ENCODE assay signal across 8 cellular contexts in genomic region chr13:27259831-27260230, GRCh38. TPM values are rescaled to one million over a fixed set of nuclear protein-coding genes. Genes with fewer than 3 reads are reported as not detected.
A peak's percentile ranks its signal among the peaks of the same experiment; 100 is the strongest.
DNase-seq lines count a peak whose midpoint lies in the region; ATAC-seq and TF ChIP-seq lines count a peak whose summit lies in the region.
"Had no signal": no experiment of that assay in that cellular context is flagged by ENCODE, and none has a peak within 500 bp of the region (broad histone marks: within the 10 kb centered on the region; RNA-seq: fewer than 3 reads in every experiment).

No MANE protein-coding gene starts in this region.

- no peaks in the 10 kb centered on the region for H3K36me3 ChIP-seq in uterus

- no peak for TF ChIP-seq POLR2A in uterus (IDR thresholded peaks at IDR 0.05)

- TF ChIP-seq CTCF in HL-60 (IDR thresholded peaks at IDR 0.05; ENCODE audit: insufficient read depth, low read length) (no peak), uterus (IDR thresholded peaks at IDR 0.05) (no peak), osteocyte (IDR thresholded peaks at IDR 0.05) (no peak)

- H3K36me3 Mint-ChIP-seq in activated naive CD4-positive, alpha-beta T cell treated with anti-CD3 and anti-CD28 coated beads, Interleukin-2, amount 50 U/mL, for 72 hours, result peaks cover 11 to 26% of the 10 kb centered on the region in 2 donors
- H3K36me3 Mint-ChIP-seq in natural killer cell treated with Interleukin-12 subunit alpha and Interleukin-12 subunit beta and Interleukin-15 and Interleukin-18, amount 100 ng/mL, for 72 hours, result peaks cover 27% of the 10 kb centered on the region
- H3K36me3 Mint-ChIP-seq in osteocyte (ENCODE audit: unreplicated experiment), result peaks cover 40% of the 10 kb centered on the region

- no peak overlapping the region for H3K4me3 Mint-ChIP-seq in natural killer cell treated with Interleukin-12 subunit alpha and Interleukin-12 subunit beta and Interleukin-15 and Interleukin-18, amount 100 ng/mL, for 72 hours
- no peak overlapping the region for H3K4me3 Mint-ChIP-seq in osteocyte (ENCODE audit: unreplicated experiment)

- H3K4me3 ChIP-seq in HL-60 (replicated peaks; ENCODE audit: insufficient read depth, low read length) (no peak overlapping the region), uterus (no peak overlapping the region)

- no peaks in the 10 kb centered on the region for H3K9me3 Mint-ChIP-seq in activated naive CD4-positive, alpha-beta T cell treated with anti-CD3 and anti-CD28 coated beads, Interleukin-2, amount 50 U/mL, for 72 hours
- H3K9me3 Mint-ChIP-seq in natural killer cell treated with Interleukin-12 subunit alpha and Interleukin-12 subunit beta and Interleukin-15 and Interleukin-18, amount 100 ng/mL, for 72 hours, result no peaks in the 10 kb centered on the region
- no peaks in the 10 kb centered on the region for H3K9me3 Mint-ChIP-seq in osteocyte (ENCODE audit: unreplicated experiment)

- H3K27ac ChIP-seq in HL-60 (replicated peaks) (peak overlapping the region; percentile 16), uterus (no peak overlapping the region)

- DNase-seq in HL-60 (ENCODE audit: low read depth in 1 of 2, low spot score in 1 of 2), result no peak
- no peak for DNase-seq in activated naive CD4-positive, alpha-beta T cell treated with anti-CD3 and anti-CD28 coated beads, Interleukin-2, amount 50 U/mL, for 72 hours (ENCODE audit: low spot score in 2 of 2)
- no peak for DNase-seq in natural killer cell treated with Interleukin-12 subunit alpha and Interleukin-12 subunit beta and Interleukin-15 and Interleukin-18, amount 100 ng/mL, for 72 hours (ENCODE audit: low spot score)
- no peak for DNase-seq in uterus
- DNase-seq in KBM-7, result no peak
- DNase-seq in osteocyte (ENCODE audit: extremely low spot score, unreplicated experiment), result no peak
- DNase-seq: NCI-H187 treated with DMSO at 0.1 percent for 48 hours had no signal

- ATAC-seq in GM18861 (IDR thresholded peaks at IDR 0.05; ENCODE audit: unreplicated experiment), result peak; percentile 53
- peak; percentile 22 to 28 for ATAC-seq in activated naive CD4-positive, alpha-beta T cell treated with anti-CD3 and anti-CD28 coated beads, Interleukin-2, amount 50 U/mL, for 72 hours
- ATAC-seq in natural killer cell treated with Interleukin-12 subunit alpha and Interleukin-12 subunit beta and Interleukin-15 and Interleukin-18, amount 100 ng/mL, for 72 hours, result peak in 1 of 2 donors; percentile 6

- no peaks in the 10 kb centered on the region for H3K9me3 ChIP-seq in uterus

- in situ Hi-C loops in KBM-7 (cut with MboI; ENCODE audit: low pct_unique_long_range_greater_than_20kb, low sequenced_read_pairs), result no loop called here

- peaks cover 24 to 36% of the 10 kb centered on the region in 2 donors for H3K4me1 Mint-ChIP-seq in natural killer cell treated with Interleukin-12 subunit alpha and Interleukin-12 subunit beta and Interleukin-15 and Interleukin-18, amount 100 ng/mL, for 72 hours (ENCODE audit: low read depth in 2 of 2)
- peaks cover 14% of the 10 kb centered on the region for H3K4me1 Mint-ChIP-seq in osteocyte (ENCODE audit: unreplicated experiment)

- intact Hi-C loops in uterus (cut with DNase I; ENCODE audit: low total_unique reads), result no loop called here

- no peaks in the 10 kb centered on the region for H3K27me3 ChIP-seq in HL-60 (ENCODE audit: insufficient read depth, poor library complexity, severe bottlenecking)
- no peaks in the 10 kb centered on the region for H3K27me3 ChIP-seq in uterus

- no peaks in the 10 kb centered on the region for H3K27me3 Mint-ChIP-seq in natural killer cell treated with Interleukin-12 subunit alpha and Interleukin-12 subunit beta and Interleukin-15 and Interleukin-18, amount 100 ng/mL, for 72 hours
- H3K27me3 Mint-ChIP-seq in osteocyte (ENCODE audit: unreplicated experiment), result no peaks in the 10 kb centered on the region

- H3K4me1 ChIP-seq in uterus, result no peaks in the 10 kb centered on the region

- H3K27ac Mint-ChIP-seq in activated naive CD4-positive, alpha-beta T cell treated with anti-CD3 and anti-CD28 coated beads, Interleukin-2, amount 50 U/mL, for 72 hours, result peak overlapping the region; percentile 66 to 89
- H3K27ac Mint-ChIP-seq in natural killer cell treated with Interleukin-12 subunit alpha and Interleukin-12 subunit beta and Interleukin-15 and Interleukin-18, amount 100 ng/mL, for 72 hours, result peak overlapping the region; percentile 50 to 59
- H3K27ac Mint-ChIP-seq in osteocyte (ENCODE audit: unreplicated experiment), result no peak overlapping the region

RNA-seq across cellular contexts. Expression of gene RPL21, which starts 8.5 kb away (rescaled TPM):
- 1,000 to 10,000 TPM; 1,438 to 1,746 TPM for total RNA-seq in activated naive CD4-positive, alpha-beta T cell treated with anti-CD3 and anti-CD28 coated beads, Interleukin-2, amount 50 U/mL, for 72 hours
- 100 to 1,000 TPM; 748 to 990 TPM for total RNA-seq in natural killer cell treated with Interleukin-12 subunit alpha and Interleukin-12 subunit beta and Interleukin-15 and Interleukin-18, amount 100 ng/mL, for 72 hours
- total RNA-seq in uterus (1,000 to 10,000 TPM in 3 of 4 donors, 100 to 1,000 TPM in 1; 816 to 2,598 (median 1,942) TPM), osteocyte (756 and 802 TPM in 2 replicates)

RNA-seq across cellular contexts. Expression of gene RASL11A, which starts 10.8 kb away (rescaled TPM):
- total RNA-seq in activated naive CD4-positive, alpha-beta T cell treated with anti-CD3 and anti-CD28 coated beads, Interleukin-2, amount 50 U/mL, for 72 hours, result 1 to 10 TPM; 1.8 to 3.4 TPM
- 1 to 10 TPM; 1.7 to 3.3 TPM for total RNA-seq in natural killer cell treated with Interleukin-12 subunit alpha and Interleukin-12 subunit beta and Interleukin-15 and Interleukin-18, amount 100 ng/mL, for 72 hours
- total RNA-seq in uterus, result 10 to 100 TPM; 18.9 to 36.1 (median 28.6) TPM
- total RNA-seq in osteocyte, result 4.6 and 5.3 TPM in 2 replicates
